Comparison of ENCODE assay signal across 11 cellular contexts in genomic region chr17:4965311-4965986, GRCh38. TPM values are rescaled to one million over a fixed set of nuclear protein-coding genes. Genes with fewer than 3 reads are reported as not detected.
DNase-seq lines count a peak whose midpoint lies in the region; ATAC-seq, FAIRE-seq and TF ChIP-seq lines count a peak whose summit lies in the region.
"Had no signal": no experiment of that assay in that cellular context is flagged by ENCODE, and none has a peak within 500 bp of the region (broad histone marks: within the 10 kb centered on the region; RNA-seq: fewer than 3 reads in every experiment).

No MANE protein-coding gene starts in this region.

- H3K4me2 ChIP-seq in A549: peak overlapping the region; percentile 89

- H3K4me3 Mint-ChIP-seq in CD4-positive, alpha-beta memory T cell: peak overlapping the region in 7 of 8 donors; percentile 11 to 66 (median 34)
- peak overlapping the region; percentile 25 for H3K4me3 Mint-ChIP-seq in activated naive CD8-positive, alpha-beta T cell
- H3K4me3 Mint-ChIP-seq in nephron: peak overlapping the region; percentile 50 to 63 (median 53)

- DNase-seq in A549 (ENCODE audit: low read depth in 1 of 2, low spot score in 1 of 2) (no peak), DMS79 (lab: John Stamatoyannopoulos, UW) (no peak)
- DNase-seq in CD4-positive, alpha-beta memory T cell: no peak
- no peak for DNase-seq in activated effector memory CD4-positive, alpha-beta T cell treated with anti-CD3 and anti-CD28 coated beads, Interleukin-2, amount 50 U/mL, for 16 hours
- DNase-seq: activated CD8-positive, alpha-beta memory T cell treated with anti-CD3 and anti-CD28 coated beads for 24 hours; NCI-H2081 had no signal

- no peak overlapping the region; the same call in 2 of the 3 replicates for H3K4me3 ChIP-seq in A549
- H3K4me3 ChIP-seq in CD4-positive, alpha-beta memory T cell (ENCODE audit: low read length in 2 of 2): no peak overlapping the region

- POLR2A ChIA-PET in A549 (lab: Yijun Ruan, JAX): interaction anchor here (1.5 to 6.2 kb wide), 5 partner anchors 14 to 56 kb away, joined by 4 to 83 read pairs (median 67); partner anchors contain the start of genes CAMTA2, ENO3, PFN1 and RNF167
- POLR2A ChIA-PET in CD4-positive, alpha-beta memory T cell (lab: Charles Lee; ENCODE audit: partially characterized antibody): interaction anchor here (0.5 to 27.9 kb wide), 6 partner anchors 8 to 113 kb away, joined by 3 to 973 read pairs (median 16); partner anchors contain the start of genes C17orf107, CAMTA2, ENO3 and PFN1

- no peak for TF ChIP-seq EP300 in A549 (IDR thresholded peaks at IDR 0.05)

- peak overlapping the region in 2 of 7 donors; percentile 39 to 73 for H3K27ac Mint-ChIP-seq in CD4-positive, alpha-beta memory T cell
- H3K27ac Mint-ChIP-seq in activated naive CD8-positive, alpha-beta T cell: no peak overlapping the region
- H3K27ac Mint-ChIP-seq in nephron: peak overlapping the region in 2 of 3 experiments; percentile 12 to 31

- peak overlapping the region in 1 of 2 experiments; percentile 95; a peak in 4 of 6 replicates for H3K27ac ChIP-seq in A549
- H3K27ac ChIP-seq in CD4-positive, alpha-beta memory T cell (ENCODE audit: low read depth, low read length): no peak overlapping the region

- 96% methylated on average over 15 of the region's 15 CpGs for WGBS in A549 (ENCODE audit: missing lambda C conversion rate)

- no peak for FAIRE-seq in A549 (lab: Jason Lieb, UNC)
- FAIRE-seq: D721Med had no signal

- H3K27me3 Mint-ChIP-seq in CD4-positive, alpha-beta memory T cell: no peaks in the 10 kb centered on the region
- no peaks in the 10 kb centered on the region for H3K27me3 Mint-ChIP-seq in activated naive CD8-positive, alpha-beta T cell
- no peaks in the 10 kb centered on the region for H3K27me3 Mint-ChIP-seq in nephron (ENCODE audit: low read depth)

- H3K36me3 Mint-ChIP-seq in CD4-positive, alpha-beta memory T cell: peaks cover 13 to 19% of the 10 kb centered on the region in 2 donors
- peaks cover 14% of the 10 kb centered on the region for H3K36me3 Mint-ChIP-seq in activated naive CD8-positive, alpha-beta T cell
- peaks cover 21% of the 10 kb centered on the region for H3K36me3 Mint-ChIP-seq in nephron (ENCODE audit: low read depth)

- TF ChIP-seq CTCF in A549 (IDR thresholded peaks at IDR 0.05): no peak
- TF ChIP-seq CTCF in nephron (IDR thresholded peaks at IDR 0.05; ENCODE audit: unreplicated experiment in 3 of 3): no peak

- intact Hi-C loops in CD4-positive, alpha-beta memory T cell (cut with micrococcal nuclease): loop anchor here (5.0 kb wide), 1 partner anchor 33 kb away; the partner anchor contains the start of gene GP1BA

- TF ChIP-seq POLR2A in A549 (IDR thresholded peaks at IDR 0.05; ENCODE audit: low read length): no peak

- CTCF ChIA-PET in A549 (lab: Yijun Ruan, JAX): interaction anchor here (0.6 to 11.2 kb wide), 7 partner anchors 12 to 57 kb away, joined by 3 to 148 read pairs (median 22); partner anchors contain the start of genes CAMTA2, ENO3, RNF167 and SLC25A11
- CTCF ChIA-PET in CD4-positive, alpha-beta memory T cell (lab: Charles Lee; ENCODE audit: partially characterized antibody): interaction anchor here (1.3 to 2.5 kb wide), 6 partner anchors 10 to 57 kb away, joined by 3 to 24 read pairs (median 4); partner anchors contain the start of genes RNF167 and SLC25A11

- TF ChIP-seq RAD21 in A549 (conservative IDR thresholded peaks at IDR 0.05 in 1 of 2, IDR thresholded peaks at IDR 0.05 in 1 of 2): no peak

- no peaks in the 10 kb centered on the region for H3K27me3 ChIP-seq in CD4-positive, alpha-beta memory T cell (ENCODE audit: insufficient read depth, low read length)

- H3K4me1 ChIP-seq in A549: peaks cover 21% of the 10 kb centered on the region
- H3K4me1 ChIP-seq in CD4-positive, alpha-beta memory T cell (ENCODE audit: insufficient read depth, low read length): peaks cover 28% of the 10 kb centered on the region

- peaks cover 4% of the 10 kb centered on the region for H3K36me3 ChIP-seq in CD4-positive, alpha-beta memory T cell (ENCODE audit: insufficient read depth, low read length)

- H3K4me1 Mint-ChIP-seq in CD4-positive, alpha-beta memory T cell: peaks cover 12 to 22% (median 16%) of the 10 kb centered on the region in 4 donors
- peaks cover 32% of the 10 kb centered on the region for H3K4me1 Mint-ChIP-seq in activated naive CD8-positive, alpha-beta T cell (ENCODE audit: low read depth)
- H3K4me1 Mint-ChIP-seq in nephron: peaks cover 27% of the 10 kb centered on the region

- H3K9me3 ChIP-seq in A549: no peaks in the 10 kb centered on the region
- no peaks in the 10 kb centered on the region for H3K9me3 ChIP-seq in CD4-positive, alpha-beta memory T cell (ENCODE audit: control insufficient read depth in 1 of 2, low read length in 2 of 2)

- ATAC-seq in A549 (no peak), GM18909 (IDR thresholded peaks at IDR 0.05; ENCODE audit: poor library complexity, unreplicated experiment) (no peak), GM18861 (IDR thresholded peaks at IDR 0.05; ENCODE audit: unreplicated experiment) (no peak)

- no peaks in the 10 kb centered on the region for H3K9me3 Mint-ChIP-seq in CD4-positive, alpha-beta memory T cell
- no peaks in the 10 kb centered on the region for H3K9me3 Mint-ChIP-seq in activated naive CD8-positive, alpha-beta T cell (ENCODE audit: low read depth)
- no peaks in the 10 kb centered on the region for H3K9me3 Mint-ChIP-seq in nephron

TF ChIP-seq in A549, 52 proteins besides CTCF, POLR2A, EP300 and RAD21:
- TF ChIP-seq CEBPB (IDR thresholded peaks at IDR 0.05) (peak; percentile 26 to 56; a peak in 1 of 4 replicates), ZC3H11A (IDR thresholded peaks at IDR 0.05) (peak; percentile 85), HOXB5 (CRISPR knock-in tag; IDR thresholded peaks at IDR 0.05) (no peak)

RNA-seq across cellular contexts. Expression of gene SPAG7, which starts 2.2 kb away (rescaled TPM):
- 72.6 and 94.9 TPM in 2 replicates for polyA plus RNA-seq in A549 (2011; rRNA removed)
- 83.2 and 107 TPM in 2 replicates for polyA plus RNA-seq in A549 (2012; cell fraction: cytosol; rRNA removed)
- polyA plus RNA-seq in A549 (2012; cell fraction: nucleus; rRNA removed): 65.1 and 68.1 TPM in 2 replicates
- polyA plus RNA-seq in A549 (2017; fragmentation: RNase III; extraction: RNeasy Plus Mini Kit Qiagen cat#74134 plus additional on column Dnase treatment): 101 to 102 TPM (median 102 TPM) in 3 replicates
- polyA minus RNA-seq in A549 (2011; rRNA and poly(A)+ RNA removed): 32.7 and 36.0 TPM in 2 replicates
- 10 to 100 TPM; 36.7 to 38.4 TPM for total RNA-seq in CD4-positive, alpha-beta memory T cell
- 100 to 1,000 TPM in 1 of 2 donors, 10 to 100 TPM in 1; 94.1 to 133 TPM for polyA plus RNA-seq in CD4-positive, alpha-beta memory T cell

RNA-seq across cellular contexts. Expression of gene ENO3, which starts 14.5 kb away (rescaled TPM):
- 52.5 and 53.5 TPM in 2 replicates for polyA plus RNA-seq in A549 (2011; rRNA removed)
- polyA plus RNA-seq in A549 (2012; cell fraction: cytosol; rRNA removed): 56.8 and 60.6 TPM in 2 replicates
- 195 and 252 TPM in 2 replicates for polyA plus RNA-seq in A549 (2012; cell fraction: nucleus; rRNA removed)
- 79.0 to 109 TPM (median 102 TPM) in 3 replicates for polyA plus RNA-seq in A549 (2017; fragmentation: RNase III; extraction: RNeasy Plus Mini Kit Qiagen cat#74134 plus additional on column Dnase treatment)
- polyA minus RNA-seq in A549 (2011; rRNA and poly(A)+ RNA removed): 35.8 and 39.2 TPM in 2 replicates
- total RNA-seq in CD4-positive, alpha-beta memory T cell: 10 to 100 TPM; 16.2 to 21.8 TPM
- polyA plus RNA-seq in CD4-positive, alpha-beta memory T cell: 1 to 10 TPM; 1.5 to 2.4 TPM

RNA-seq across cellular contexts. Expression of gene PFN1, which starts 17.1 kb away (rescaled TPM):
- polyA plus RNA-seq in A549 (2011; rRNA removed) (1,417 and 1,732 TPM in 2 replicates), A549 (2017; fragmentation: RNase III; extraction: RNeasy Plus Mini Kit Qiagen cat#74134 plus additional on column Dnase treatment) (3,195 to 3,341 TPM (median 3,230 TPM) in 3 replicates)
- polyA plus RNA-seq in A549 (2012; cell fraction: cytosol; rRNA removed): 3,514 and 3,904 TPM in 2 replicates
- 1,698 and 2,342 TPM in 2 replicates for polyA plus RNA-seq in A549 (2012; cell fraction: nucleus; rRNA removed)
- polyA minus RNA-seq in A549 (2011; rRNA and poly(A)+ RNA removed): 1,279 and 1,360 TPM in 2 replicates
- 100 to 1,000 TPM; 560 to 585 TPM for total RNA-seq in CD4-positive, alpha-beta memory T cell
- polyA plus RNA-seq in CD4-positive, alpha-beta memory T cell: 1,000 to 10,000 TPM; 2,226 to 2,605 TPM

RNA-seq across cellular contexts. Expression of gene CAMTA2, which starts 22.0 kb away (rescaled TPM):
- polyA plus RNA-seq in A549 (2011; rRNA removed) (12.4 and 17.7 TPM in 2 replicates), A549 (2017; fragmentation: RNase III; extraction: RNeasy Plus Mini Kit Qiagen cat#74134 plus additional on column Dnase treatment) (30.1 to 33.8 TPM (median 30.3 TPM) in 3 replicates)
- 25.8 and 28.1 TPM in 2 replicates for polyA plus RNA-seq in A549 (2012; cell fraction: cytosol; rRNA removed)
- 133 and 137 TPM in 2 replicates for polyA plus RNA-seq in A549 (2012; cell fraction: nucleus; rRNA removed)
- polyA minus RNA-seq in A549 (2011; rRNA and poly(A)+ RNA removed): 14.2 and 16.1 TPM in 2 replicates
- 10 to 100 TPM; 63.0 to 84.8 TPM for total RNA-seq in CD4-positive, alpha-beta memory T cell
- polyA plus RNA-seq in CD4-positive, alpha-beta memory T cell: 10 to 100 TPM in 1 of 2 donors, 1 to 10 TPM in 1; 4.6 to 25.4 TPM

RNA-seq across cellular contexts. Expression of gene RNF167, which starts 25.4 kb away (rescaled TPM):
- polyA plus RNA-seq in A549 (2011; rRNA removed) (98.7 and 110 TPM in 2 replicates), A549 (2017; fragmentation: RNase III; extraction: RNeasy Plus Mini Kit Qiagen cat#74134 plus additional on column Dnase treatment) (83.9 to 93.7 TPM (median 86.4 TPM) in 3 replicates)
- 99.0 and 115 TPM in 2 replicates for polyA plus RNA-seq in A549 (2012; cell fraction: cytosol; rRNA removed)
- polyA plus RNA-seq in A549 (2012; cell fraction: nucleus; rRNA removed): 101 and 111 TPM in 2 replicates
- 92.2 and 126 TPM in 2 replicates for polyA minus RNA-seq in A549 (2011; rRNA and poly(A)+ RNA removed)
- 100 to 1,000 TPM; 154 to 172 TPM for total RNA-seq in CD4-positive, alpha-beta memory T cell
- polyA plus RNA-seq in CD4-positive, alpha-beta memory T cell: 10 to 100 TPM; 52.4 to 61.5 TPM

Comparison
In these comparisons a context has a peak if more than half of its experiments do, and no peak if none do; other contexts are left out.
1. RNA of gene ENO3, which starts 14.5 kb away (polyA plus RNA-seq): 52.5 to 252 TPM in A549; 1.5 to 2.4 TPM in CD4-positive, alpha-beta memory T cell; every median in the first group is over 10 times any median in the second.
2. Peak in every context shown above with its lines, with median percentiles within 50 percentile points of each other: H3K4me3 Mint-ChIP-seq.